11 cellular contexts compared by ENCODE assay signal in the genomic region with DNA sequence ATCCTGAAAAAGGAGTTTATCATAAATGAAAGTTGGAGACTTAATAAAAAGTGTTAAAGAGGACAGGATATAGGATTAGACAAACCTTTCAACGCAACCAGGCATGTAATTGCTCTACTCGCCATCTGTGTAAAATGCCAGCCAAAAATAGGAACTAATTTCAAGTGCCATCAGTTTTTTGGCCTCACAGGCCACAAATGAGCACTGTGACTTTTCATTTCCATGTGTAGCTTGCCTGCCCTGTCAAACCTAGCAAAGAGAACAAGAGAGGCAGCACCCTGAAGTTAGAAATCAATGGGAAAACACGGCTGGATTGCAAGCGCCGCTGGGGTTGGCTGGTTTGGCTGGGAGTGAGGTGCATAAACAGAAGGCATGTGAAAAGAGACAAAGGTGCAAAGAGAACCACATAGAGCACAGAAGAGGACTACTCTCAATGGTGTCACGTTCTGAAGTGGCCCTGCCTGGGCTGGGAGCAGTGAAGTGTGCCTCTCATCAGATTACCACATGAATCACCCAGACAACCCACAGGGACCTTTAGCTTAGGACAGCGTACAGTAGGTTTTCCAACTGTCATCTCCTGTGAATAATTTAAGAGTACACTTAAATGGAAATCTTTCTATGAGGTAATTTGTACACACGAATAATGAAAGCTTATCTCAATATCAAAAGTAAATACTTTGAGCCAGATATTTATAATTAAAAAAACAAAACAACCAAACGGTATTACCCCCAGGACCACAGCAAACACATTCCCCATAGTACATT.
DNase-seq lines count a peak whose midpoint lies in the region; ATAC-seq and TF ChIP-seq lines count a peak whose summit lies in the region.
"Had no signal": no experiment of that assay in that cellular context is flagged by ENCODE, and none has a peak within 500 bp of the region (broad histone marks: within the 10 kb centered on the region; RNA-seq: fewer than 3 reads in every experiment).

No MANE protein-coding gene starts in this region.

- peaks cover 0 to 24% (median 3%) of the 10 kb centered on the region in 9 donors for H3K4me1 ChIP-seq in heart right ventricle
- H3K4me1 ChIP-seq: colonic mucosa had no signal

- no peak overlapping the region for H3K27ac Mint-ChIP-seq in effector memory CD8-positive, alpha-beta T cell
- H3K27ac Mint-ChIP-seq: CD14-positive monocyte had no signal

- no peaks in the 10 kb centered on the region for H3K9me3 ChIP-seq in heart right ventricle
- H3K9me3 ChIP-seq: colonic mucosa had no signal

- no peaks in the 10 kb centered on the region for H3K36me3 ChIP-seq in heart right ventricle
- H3K36me3 ChIP-seq: colonic mucosa had no signal

- no peaks in the 10 kb centered on the region for H3K4me1 Mint-ChIP-seq in effector memory CD8-positive, alpha-beta T cell (ENCODE audit: low read depth in 2 of 2)

- 50 to 64% methylated on average over 9 of the region's 9 CpGs for WGBS in heart right ventricle, 2 donors

- in situ Hi-C loops in Caki2 (cut with HindIII; ENCODE audit: low pct_unique_long_range_greater_than_20kb, low sequenced_read_pairs) = no loop called here

- intact Hi-C loops in heart right ventricle (cut with DNase I) = loop anchor here in 1 of 10 donors (5.0 kb wide), 1 partner anchor 145 kb away; no protein-coding TSS in a partner anchor

- H3K27ac ChIP-seq in heart right ventricle = peak overlapping the region in 7 of 10 donors; percentile 19 to 63 (median 28)
- H3K27ac ChIP-seq: colonic mucosa, PC-9 had no signal

- no peak overlapping the region for H3K4me3 ChIP-seq in heart right ventricle
- H3K4me3 ChIP-seq: colonic mucosa, PC-9 had no signal

- H3K27me3 ChIP-seq in heart right ventricle = peaks cover 0 to 3% (median 0%) of the 10 kb centered on the region in 7 donors
- H3K27me3 ChIP-seq: colonic mucosa had no signal

- TF ChIP-seq CTCF in heart right ventricle (IDR thresholded peaks at IDR 0.05) (no peak), GM10266 (IDR thresholded peaks at IDR 0.05; ENCODE audit: control insufficient read depth, insufficient read depth, low read depth, missing control alignments) (no peak)

- H3K4me3 Mint-ChIP-seq in effector memory CD8-positive, alpha-beta T cell = no peak overlapping the region
- H3K4me3 Mint-ChIP-seq: CD14-positive monocyte had no signal

- ATAC-seq in HG03354 (IDR thresholded peaks at IDR 0.05; ENCODE audit: poor library complexity, severe bottlenecking, unreplicated experiment) = peak; percentile 59
- peak in 5 of 8 donors; percentile 43 to 88 (median 63) for ATAC-seq in heart right ventricle
- no peak for ATAC-seq in effector memory CD8-positive, alpha-beta T cell (replicated peaks)
- ATAC-seq in HG03439 (IDR thresholded peaks at IDR 0.05; ENCODE audit: unreplicated experiment) = no peak

- no peaks in the 10 kb centered on the region for H3K9me3 Mint-ChIP-seq in effector memory CD8-positive, alpha-beta T cell
- H3K9me3 Mint-ChIP-seq: CD14-positive monocyte had no signal

- DNase-seq in Caki2 (ENCODE audit: low read depth) (peak; percentile 68), NCI-H510A treated with DMSO at 0.1 percent for 48 hours (lab: John Stamatoyannopoulos, UW) (peak; percentile 91), heart right ventricle (no peak), GM10266 (ENCODE audit: extremely low spot score) (no peak), iPS-NIHi7 (ENCODE audit: extremely low spot score) (no peak)
- DNase-seq in effector memory CD8-positive, alpha-beta T cell = no peak
- DNase-seq: colonic mucosa, PC-9 had no signal

- H3K36me3 Mint-ChIP-seq in effector memory CD8-positive, alpha-beta T cell (ENCODE audit: insufficient read depth) = no peaks in the 10 kb centered on the region
- H3K36me3 Mint-ChIP-seq: CD14-positive monocyte had no signal

- peaks cover 8 to 9% of the 10 kb centered on the region in 2 donors for H3K27me3 Mint-ChIP-seq in effector memory CD8-positive, alpha-beta T cell

Comparison
In these comparisons a context has a peak if more than half of its experiments do, and no peak if none do; other contexts are left out.
1. DNase-seq: peak in Caki2 (single experiment) and NCI-H510A treated with DMSO at 0.1 percent for 48 hours (single experiment); none in heart right ventricle (0 of 2), effector memory CD8-positive, alpha-beta T cell (0 of 3), GM10266 (single experiment) and iPS-NIHi7 (single experiment).
2. ATAC-seq: peak in HG03354 (single experiment) and heart right ventricle (5 of 8); none in effector memory CD8-positive, alpha-beta T cell (single experiment) and HG03439 (single experiment).